ENCODE assay signal across 21 cellular contexts in the genomic region with DNA sequence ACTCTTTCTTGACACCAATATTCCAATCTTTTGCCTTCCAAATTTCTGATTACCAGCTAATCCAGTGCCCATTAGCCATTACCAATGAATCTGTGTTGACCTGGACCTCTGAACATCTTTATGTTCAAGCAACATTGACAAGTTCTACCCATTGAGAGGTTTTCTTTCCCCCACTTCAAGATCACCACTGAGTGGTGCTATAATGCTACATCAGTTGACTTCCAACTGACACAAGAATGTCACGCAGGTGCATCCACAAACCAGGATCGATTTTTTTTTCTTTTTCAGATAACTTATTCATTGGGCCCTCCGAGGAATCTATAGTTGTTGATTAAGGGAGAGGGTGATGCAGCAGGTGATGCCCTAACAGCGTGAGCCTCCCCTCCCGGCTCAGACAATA.
A peak's percentile ranks its signal among the peaks of the same experiment; 100 is the strongest.
DNase-seq lines count a peak whose midpoint lies in the region; TF ChIP-seq lines count a peak whose summit lies in the region.
"Had no signal": no experiment of that assay in that cellular context is flagged by ENCODE, and none has a peak within 500 bp of the region (broad histone marks: within the 10 kb centered on the region; RNA-seq: fewer than 3 reads in every experiment).

No MANE protein-coding gene starts in this region.

- H3K27me3 ChIP-seq in left ventricle myocardium inferior (ENCODE audit: low read depth) (no peaks in the 10 kb centered on the region), right atrium auricular region (no peaks in the 10 kb centered on the region), MM.1S (replicated peaks; ENCODE audit: insufficient read depth, low read length) (no peaks in the 10 kb centered on the region), neural progenitor cell (no peaks in the 10 kb centered on the region)

- H3K27ac Mint-ChIP-seq in neural progenitor cell, result no peak overlapping the region
- H3K27ac Mint-ChIP-seq: CD4-positive, CD25-positive, alpha-beta regulatory T cell; IgD-negative memory B cell; T-helper 17 cell had no signal

- TF ChIP-seq CTCF in left ventricle myocardium inferior (IDR thresholded peaks at IDR 0.05; ENCODE audit: borderline replicate concordance), result peak; percentile 31
- no peak for TF ChIP-seq CTCF in right atrium auricular region (IDR thresholded peaks at IDR 0.05)
- TF ChIP-seq CTCF in MM.1S (IDR thresholded peaks at IDR 0.05; ENCODE audit: low read length), result 0 out of 2 replicates have a peak, but pooled peaks have one; percentile 6
- peak; percentile 25 for TF ChIP-seq CTCF in neural progenitor cell (IDR thresholded peaks at IDR 0.05)

- H3K4me1 ChIP-seq in left ventricle myocardium inferior (peaks cover 12% of the 10 kb centered on the region), right atrium auricular region (no peaks in the 10 kb centered on the region), MM.1S (ENCODE audit: low read length) (no peaks in the 10 kb centered on the region), neural progenitor cell (peaks cover 13% of the 10 kb centered on the region)

- H2AFZ ChIP-seq in MM.1S (ENCODE audit: low read length) (no peak overlapping the region), neural progenitor cell (replicated peaks) (no peak overlapping the region)

- no peak overlapping the region for H3K4me2 ChIP-seq in MM.1S (ENCODE audit: low read depth, low read length)
- no peak overlapping the region for H3K4me2 ChIP-seq in neural progenitor cell
- H3K4me2 ChIP-seq: SK-N-SH had no signal

- in situ Hi-C loops in SK-MEL-5 (cut with HindIII; ENCODE audit: low pct_unique_long_range_greater_than_20kb, low sequenced_read_pairs), result loop anchor here (25.0 kb wide), 2 partner anchors 297 to 303 kb away; no protein-coding TSS in a partner anchor

- DNase-seq in left ventricle myocardium inferior, result no peak
- no peak for DNase-seq in right atrium auricular region (ENCODE audit: low spot score)
- DNase-seq in MM.1S, result no peak
- DNase-seq in SK-MEL-5 (ENCODE audit: low read depth, low spot score), result peak; percentile 48
- no peak for DNase-seq in neural progenitor cell (ENCODE audit: low spot score)
- DNase-seq in HCEC 1CT, result no peak
- DNase-seq in NCI-H2029 (lab: John Stamatoyannopoulos, UW), result no peak
- DNase-seq in NK-92 (lab: John Stamatoyannopoulos, UW; ENCODE audit: unreplicated experiment), result no peak
- DNase-seq: ACHN; CD4-positive, CD25-positive, alpha-beta regulatory T cell; DMS153; DND-41; NCI-H1092 treated with DMSO at 0.1 percent for 48 hours; NCI-H146; NCI-H1930; NCI-H446 treated with DMSO at 0.1 percent for 48 hours; SIG-M5; SK-N-SH; T-helper 17 cell had no signal

- H3K27ac ChIP-seq in left ventricle myocardium inferior (replicated peaks) (no peak overlapping the region), right atrium auricular region (no peak overlapping the region), MM.1S (ENCODE audit: low read length) (no peak overlapping the region), neural progenitor cell (no peak overlapping the region)
- H3K27ac ChIP-seq: 22Rv1 had no signal

- H3K36me3 ChIP-seq in left ventricle myocardium inferior (no peaks in the 10 kb centered on the region), right atrium auricular region (no peaks in the 10 kb centered on the region), MM.1S (replicated peaks; ENCODE audit: insufficient read depth, low read length) (no peaks in the 10 kb centered on the region), neural progenitor cell (no peaks in the 10 kb centered on the region)

- no peaks in the 10 kb centered on the region for H3K9me2 ChIP-seq in MM.1S (replicated peaks; ENCODE audit: insufficient read depth, low read length)
- H3K9me2 ChIP-seq: SK-N-SH had no signal

- H3K79me2 ChIP-seq in MM.1S (ENCODE audit: low read length) (no peaks in the 10 kb centered on the region), neural progenitor cell (ENCODE audit: low read depth) (no peaks in the 10 kb centered on the region)

- no peak overlapping the region for H3K4me3 ChIP-seq in left ventricle myocardium inferior
- no peak overlapping the region for H3K4me3 ChIP-seq in right atrium auricular region
- no peak overlapping the region for H3K4me3 ChIP-seq in MM.1S (ENCODE audit: low read length)
- H3K4me3 ChIP-seq in neural progenitor cell, result no peak overlapping the region

- H3K9ac ChIP-seq in MM.1S (ENCODE audit: low read length), result no peak overlapping the region
- no peak overlapping the region for H3K9ac ChIP-seq in neural progenitor cell
- H3K9ac ChIP-seq: SK-N-SH had no signal

- H3K9me3 ChIP-seq in left ventricle myocardium inferior (replicated peaks), result peaks cover 9% of the 10 kb centered on the region
- peaks cover 0 to 12% of the 10 kb centered on the region in 2 donors for H3K9me3 ChIP-seq in right atrium auricular region
- H3K9me3 ChIP-seq in MM.1S (replicated peaks; ENCODE audit: insufficient read depth, low read length), result no peaks in the 10 kb centered on the region
- H3K9me3 ChIP-seq in neural progenitor cell (ENCODE audit: low read depth), result no peaks in the 10 kb centered on the region
- H3K9me3 ChIP-seq: SK-N-SH had no signal

- intact Hi-C loops in left ventricle myocardium inferior (cut with micrococcal nuclease), result no loop called here

- H3F3A ChIP-seq in MM.1S (ENCODE audit: insufficient read depth, low read length) (no peaks in the 10 kb centered on the region), neural progenitor cell (ENCODE audit: low read depth) (no peaks in the 10 kb centered on the region)

- no peak overlapping the region for H3K4me3 Mint-ChIP-seq in neural progenitor cell
- H3K4me3 Mint-ChIP-seq: CD4-positive, CD25-positive, alpha-beta regulatory T cell; IgD-negative memory B cell; T-helper 17 cell had no signal

- no peaks in the 10 kb centered on the region for H3K36me3 Mint-ChIP-seq in neural progenitor cell
- H3K36me3 Mint-ChIP-seq: IgD-negative memory B cell had no signal

- H3K9me3 Mint-ChIP-seq in neural progenitor cell, result peaks cover 5% of the 10 kb centered on the region

- H4K20me1 ChIP-seq in MM.1S (ENCODE audit: insufficient read depth, low read length), result no peaks in the 10 kb centered on the region
- H4K20me1 ChIP-seq in neural progenitor cell (ENCODE audit: low read depth), result no peaks in the 10 kb centered on the region

- no peaks in the 10 kb centered on the region for H3K4me1 Mint-ChIP-seq in neural progenitor cell
- H3K4me1 Mint-ChIP-seq: T-helper 17 cell had no signal

- H3K27me3 Mint-ChIP-seq in neural progenitor cell (ENCODE audit: insufficient read depth, low read depth), result peaks cover 6% of the 10 kb centered on the region
- H3K27me3 Mint-ChIP-seq: IgD-negative memory B cell had no signal

Comparison
In these comparisons a context has a peak if more than half of its experiments do, and no peak if none do; other contexts are left out.
1. CTCF ChIP-seq: peak in left ventricle myocardium inferior (single experiment), MM.1S (single experiment) and neural progenitor cell (single experiment); none in right atrium auricular region (0 of 2).